Comparison of ENCODE assay signal across 29 cellular contexts in the genomic region with DNA sequence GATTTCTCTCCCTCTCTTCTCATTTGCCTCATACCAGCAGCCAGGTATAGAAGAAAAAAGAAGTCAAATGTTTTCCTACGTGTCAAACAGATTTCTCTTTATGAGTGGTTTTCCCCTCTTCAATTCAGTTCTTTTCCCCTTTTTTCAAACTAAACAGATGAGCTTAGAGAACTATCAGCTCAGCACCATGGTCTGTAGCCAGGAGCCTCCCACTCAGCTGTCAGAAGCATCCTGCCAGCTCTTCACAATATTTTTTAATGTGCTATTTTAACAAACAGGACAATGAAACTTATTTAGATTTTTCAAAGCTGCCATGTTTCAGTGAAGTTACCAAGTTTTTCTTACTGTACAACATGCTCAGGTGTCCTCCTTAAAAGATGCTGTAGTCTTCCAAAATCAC.
"Had no signal": no experiment of that assay in that cellular context is flagged by ENCODE, and none has a peak within 500 bp of the region (broad histone marks: within the 10 kb centered on the region; RNA-seq: fewer than 3 reads in every experiment).

No MANE protein-coding gene starts in this region.

- H3K9me3 ChIP-seq: ovary, psoas muscle, spleen, thoracic aorta, thyroid gland, tibial nerve, upper lobe of left lung had no signal

- H3K27me3 ChIP-seq: neural progenitor cell, ovary, spleen, thyroid gland, tibial nerve, upper lobe of left lung had no signal

- H3K4me3 ChIP-seq: neural progenitor cell, ovary, psoas muscle, skin epidermis, smooth muscle cell, spleen, thoracic aorta, thyroid gland, tibial nerve, upper lobe of left lung had no signal

- H3K27me3 Mint-ChIP-seq: progenitor cell of endocrine pancreas had no signal

- H3K4me3 Mint-ChIP-seq: naive B cell; naive thymus-derived CD8-positive, alpha-beta T cell; natural killer cell treated with Interleukin-12 subunit alpha and Interleukin-12 subunit beta and Interleukin-15 and Interleukin-18, amount 100 ng/mL, for 72 hours; neural progenitor cell; stimulated activated memory B cell treated with anti-CD40 and anti-IgM and Interleukin-4, amounts not matched to agents 10 μg/mL and 1 μg/mL and 100 μg/mL, for 72 hours; stimulated activated naive CD8-positive, alpha-beta T cell treated with anti-CD3 and anti-CD28 coated beads, Interleukin-15, amount 100 ng/mL, for 72 hours had no signal

- H3K4me1 Mint-ChIP-seq: naive B cell; stimulated activated memory B cell treated with anti-CD40 and anti-IgM and Interleukin-4, amounts not matched to agents 10 μg/mL and 1 μg/mL and 100 μg/mL, for 72 hours had no signal

- H3K36me3 Mint-ChIP-seq: naive B cell; natural killer cell treated with Interleukin-12 subunit alpha and Interleukin-12 subunit beta and Interleukin-15 and Interleukin-18, amount 100 ng/mL, for 72 hours; neural progenitor cell; stimulated activated memory B cell treated with anti-CD40 and anti-IgM and Interleukin-4, amounts not matched to agents 10 μg/mL and 1 μg/mL and 100 μg/mL, for 72 hours had no signal

- H3K27ac Mint-ChIP-seq: naive B cell; naive thymus-derived CD8-positive, alpha-beta T cell; natural killer cell treated with Interleukin-12 subunit alpha and Interleukin-12 subunit beta and Interleukin-15 and Interleukin-18, amount 100 ng/mL, for 72 hours; neural progenitor cell; progenitor cell of endocrine pancreas; stimulated activated memory B cell treated with anti-CD40 and anti-IgM and Interleukin-4, amounts not matched to agents 10 μg/mL and 1 μg/mL and 100 μg/mL, for 72 hours; stimulated activated naive CD8-positive, alpha-beta T cell treated with anti-CD3 and anti-CD28 coated beads, Interleukin-15, amount 100 ng/mL, for 72 hours had no signal

- H3K4me1 ChIP-seq: parathyroid adenoma, psoas muscle, spleen, thyroid gland, upper lobe of left lung had no signal

- ATAC-seq: naive thymus-derived CD8-positive, alpha-beta T cell; natural killer cell treated with Interleukin-12 subunit alpha and Interleukin-12 subunit beta and Interleukin-15 and Interleukin-18, amount 100 ng/mL, for 72 hours; psoas muscle; right cardiac atrium; sciatic nerve; stimulated activated memory B cell treated with anti-CD40 and anti-IgM and Interleukin-4, amounts not matched to agents 10 μg/mL and 1 μg/mL and 100 μg/mL, for 72 hours; stimulated activated naive CD8-positive, alpha-beta T cell treated with anti-CD3 and anti-CD28 coated beads, Interleukin-15, amount 100 ng/mL, for 72 hours; stimulated activated naive CD8-positive, alpha-beta T cell treated with anti-CD3 and anti-CD28 coated beads, Interleukin-15, Interleukin-2, amounts not matched to agents 100 U/mL and 50 U/mL, for 24 hours had no signal

- H3K4me2 ChIP-seq: neural progenitor cell, smooth muscle cell had no signal

- H3K79me2 ChIP-seq: parathyroid adenoma had no signal

- H3K9me3 Mint-ChIP-seq: naive B cell; naive thymus-derived CD8-positive, alpha-beta T cell; natural killer cell treated with Interleukin-12 subunit alpha and Interleukin-12 subunit beta and Interleukin-15 and Interleukin-18, amount 100 ng/mL, for 72 hours; neural progenitor cell; stimulated activated memory B cell treated with anti-CD40 and anti-IgM and Interleukin-4, amounts not matched to agents 10 μg/mL and 1 μg/mL and 100 μg/mL, for 72 hours; stimulated activated naive CD8-positive, alpha-beta T cell treated with anti-CD3 and anti-CD28 coated beads, Interleukin-15, amount 100 ng/mL, for 72 hours had no signal

- H3K27ac ChIP-seq: neural progenitor cell, ovary, parathyroid adenoma, psoas muscle, skin epidermis, spleen, thoracic aorta, thyroid gland, tibial nerve, upper lobe of left lung had no signal

- H3K36me3 ChIP-seq: neural progenitor cell, ovary, spleen, thoracic aorta, thyroid gland, tibial nerve, upper lobe of left lung had no signal

- H3K9ac ChIP-seq: neural progenitor cell, parathyroid adenoma had no signal

- H2AFZ ChIP-seq: neural progenitor cell, parathyroid adenoma had no signal

- DNase-seq: naive B cell; naive thymus-derived CD8-positive, alpha-beta T cell; occipital lobe; ovary; psoas muscle; right cardiac atrium; spleen; stimulated activated CD4-positive, alpha-beta T cell treated with anti-CD3 and anti-CD28 coated beads, Interleukin-12 subunit alpha, Interleukin-12 subunit beta, amount 100 ng/mL, for 4 hours; stimulated activated CD4-positive, alpha-beta T cell treated with anti-CD3 and anti-CD28 coated beads, Interleukin-1b, Interleukin-23, amount 100 ng/mL, for 48 hours; stimulated activated CD4-positive, alpha-beta T cell treated with anti-CD3 and anti-CD28 coated beads, Interleukin-4, amount 100 ng/mL, for 1 hour; stimulated activated CD4-positive, alpha-beta T cell treated with anti-CD3 and anti-CD28 coated beads, Interleukin-4, amount 100 ng/mL, for 4 hours; stimulated activated CD8-positive, alpha-beta memory T cell treated with anti-CD3 and anti-CD28 coated beads, Interleukin-4, amount 100 ng/mL, for 48 hours; stimulated activated naive CD4-positive, alpha-beta T cell; stimulated activated naive CD8-positive, alpha-beta T cell treated with anti-CD3 and anti-CD28 coated beads, Interleukin-15, amount 100 ng/mL, for 72 hours; stimulated activated naive CD8-positive, alpha-beta T cell treated with anti-CD3 and anti-CD28 coated beads, Interleukin-15, Interleukin-2, amounts not matched to agents 100 U/mL and 50 U/mL, for 24 hours; substantia nigra; thyroid gland; trophoblast cell; upper lobe of left lung had no signal
